Comparison of ENCODE assay signal across 8 cellular contexts in the genomic region with DNA sequence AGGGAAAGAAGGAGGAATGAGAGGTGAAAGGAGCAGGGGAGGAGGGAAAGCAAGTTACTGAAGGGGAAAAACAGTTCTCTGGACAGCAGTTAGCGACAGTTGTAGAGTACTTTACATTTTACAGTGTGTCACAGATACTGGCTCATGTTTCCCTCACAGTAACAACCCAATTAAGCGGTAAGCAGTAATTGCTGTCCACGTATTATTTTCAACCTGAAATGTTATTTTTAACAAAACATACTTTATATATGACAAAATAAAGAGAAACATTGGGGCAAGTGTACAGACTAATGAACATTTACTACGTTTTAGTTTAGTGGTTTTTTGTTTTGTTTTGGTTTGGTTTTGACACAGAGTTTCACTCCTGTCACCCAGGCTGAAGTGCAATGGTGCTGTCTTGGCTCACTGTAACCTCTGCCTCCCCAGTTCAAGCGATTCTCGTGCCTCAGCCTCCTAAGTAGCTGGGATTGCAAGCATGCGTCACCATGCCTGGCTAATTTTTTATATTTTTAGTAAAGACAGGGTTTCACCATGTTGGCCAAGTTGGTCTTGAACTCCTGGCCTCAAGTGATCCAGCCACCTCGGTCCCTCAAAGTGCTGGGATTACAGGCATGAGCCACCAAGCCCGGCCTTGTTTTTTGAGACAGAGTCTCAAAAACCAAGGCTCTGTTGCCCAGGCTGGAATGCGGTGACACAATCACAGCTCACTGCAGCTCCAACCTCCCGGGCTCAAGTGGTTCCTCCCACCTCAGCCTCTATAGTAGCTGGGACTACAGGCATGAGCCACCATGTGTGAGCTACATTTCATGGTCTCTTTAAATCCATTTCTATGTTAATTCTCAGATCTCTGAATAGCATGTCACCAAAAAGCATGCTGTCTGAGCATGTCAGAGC. TPM values are rescaled to one million over a fixed set of nuclear protein-coding genes. Genes with fewer than 3 reads are reported as not detected.
A peak's percentile ranks its signal among the peaks of the same experiment; 100 is the strongest.
DNase-seq lines count a peak whose midpoint lies in the region; ATAC-seq and TF ChIP-seq lines count a peak whose summit lies in the region.

No MANE protein-coding gene starts in this region.

- peak overlapping the region; percentile 95 for H3K4me2 ChIP-seq in MM.1S (ENCODE audit: low read depth, low read length)

- peaks cover 17% of the 10 kb centered on the region; the same call in 1 of the 2 replicates for H3F3A ChIP-seq in MM.1S (ENCODE audit: insufficient read depth, low read length)

- H3K4me3 Mint-ChIP-seq in CD4-positive, alpha-beta T cell, result peak overlapping the region; percentile 71

- peaks cover 58% of the 10 kb centered on the region for H3K4me1 ChIP-seq in MM.1S (ENCODE audit: low read length)

- no peaks in the 10 kb centered on the region for H3K27me3 ChIP-seq in CD4-positive, alpha-beta T cell (ENCODE audit: control insufficient read depth, insufficient read depth, low read length)
- H3K27me3 ChIP-seq in MM.1S (replicated peaks; ENCODE audit: insufficient read depth, low read length), result no peaks in the 10 kb centered on the region

- H3K27ac ChIP-seq in CD4-positive, alpha-beta T cell (ENCODE audit: low read depth, low read length), result no peak overlapping the region
- peak overlapping the region; percentile 84 for H3K27ac ChIP-seq in MM.1S (ENCODE audit: low read length)

- H3K4me1 Mint-ChIP-seq in CD4-positive, alpha-beta T cell (ENCODE audit: low read depth), result peaks cover 7% of the 10 kb centered on the region

- peak overlapping the region; percentile 70 for H3K4me3 ChIP-seq in MM.1S (ENCODE audit: low read length)
- H3K4me3 ChIP-seq in choroid plexus epithelial cell (ENCODE audit: low read depth, low read length), result peak overlapping the region; percentile 39
- peak overlapping the region; percentile 34 for H3K4me3 ChIP-seq in skeletal muscle cell (ENCODE audit: low read depth, low read length)

- H3K36me3 ChIP-seq in MM.1S (replicated peaks; ENCODE audit: insufficient read depth, low read length), result no peaks in the 10 kb centered on the region

- POLR2A ChIA-PET in CD4-positive, alpha-beta T cell (lab: Charles Lee), result interaction anchor here (0.6 to 2.7 kb wide), 17 partner anchors 11 to 254 kb away, joined by 3 to 22 read pairs (median 5); a partner anchor contains a TSS

- H3K9me3 Mint-ChIP-seq in CD4-positive, alpha-beta T cell, result no peaks in the 10 kb centered on the region

- H3K27ac Mint-ChIP-seq in CD4-positive, alpha-beta T cell, result no peak overlapping the region

- H4K20me1 ChIP-seq in MM.1S (ENCODE audit: insufficient read depth, low read length), result no peaks in the 10 kb centered on the region

- no peak for DNase-seq in CD4-positive, alpha-beta T cell
- DNase-seq in MM.1S, result peak; percentile 43
- peak; percentile 44 for DNase-seq in choroid plexus epithelial cell (ENCODE audit: low read depth)
- no peak for DNase-seq in skeletal muscle cell (ENCODE audit: low read depth)
- no peak for DNase-seq in SHP77 (lab: John Stamatoyannopoulos, UW)
- DNase-seq in NCI-H510A treated with DMSO at 0.1 percent for 48 hours (lab: John Stamatoyannopoulos, UW), result no peak

- H3K9ac ChIP-seq in MM.1S (ENCODE audit: low read length), result peak overlapping the region; percentile 90

- no peaks in the 10 kb centered on the region for H3K36me3 Mint-ChIP-seq in CD4-positive, alpha-beta T cell (ENCODE audit: low read depth)

- intact Hi-C loops in CD4-positive, alpha-beta T cell (cut with DNase I, micrococcal nuclease), result loop anchor here in 1 of 2 experiments (1.0 to 5.0 kb wide), 3 partner anchors 150 to 735 kb away; no protein-coding TSS in a partner anchor

- CTCF ChIA-PET in CD4-positive, alpha-beta T cell (lab: Charles Lee), result interaction anchor here (0.5 to 2.1 kb wide), 41 partner anchors 9 to 259 kb away, joined by 3 to 41 read pairs (median 4); a partner anchor contains a TSS

- H3K9me2 ChIP-seq in MM.1S (replicated peaks; ENCODE audit: insufficient read depth, low read length), result no peaks in the 10 kb centered on the region

- H3K9me3 ChIP-seq in CD4-positive, alpha-beta T cell (ENCODE audit: control insufficient read depth, low read length), result no peaks in the 10 kb centered on the region
- no peaks in the 10 kb centered on the region for H3K9me3 ChIP-seq in MM.1S (replicated peaks; ENCODE audit: insufficient read depth, low read length)

- peak overlapping the region; percentile 82 for H2AFZ ChIP-seq in MM.1S (ENCODE audit: low read length)

- H3K79me2 ChIP-seq in MM.1S (ENCODE audit: low read length), result no peaks in the 10 kb centered on the region

- H3K27me3 Mint-ChIP-seq in CD4-positive, alpha-beta T cell, result no peaks in the 10 kb centered on the region

- peak; percentile 14 for ATAC-seq in CD4-positive, alpha-beta T cell (ENCODE audit: poor library complexity)
- ATAC-seq in GM21515 (IDR thresholded peaks at IDR 0.05; ENCODE audit: unreplicated experiment) (peak; percentile 42), HG02588 (IDR thresholded peaks at IDR 0.05; ENCODE audit: unreplicated experiment) (no peak)

- TF ChIP-seq CTCF in CD4-positive, alpha-beta T cell (IDR thresholded peaks at IDR 0.05), result no peak
- TF ChIP-seq CTCF in MM.1S (IDR thresholded peaks at IDR 0.05; ENCODE audit: low read length) (no peak), choroid plexus epithelial cell (conservative IDR thresholded peaks at IDR 0.05; ENCODE audit: low read depth, low read length) (no peak)

RNA-seq across cellular contexts. Expression of a gene that starts 22.6 kb away (rescaled TPM):
- 10 to 100 TPM; 40.6 to 45.5 TPM for total RNA-seq in CD4-positive, alpha-beta T cell

RNA-seq across cellular contexts. Expression of a gene that starts 40.6 kb away (rescaled TPM):
- total RNA-seq in CD4-positive, alpha-beta T cell, result 10 to 100 TPM in 1 of 2 experiments, 1 to 10 TPM in 1; 9.7 to 10.7 TPM

RNA-seq across cellular contexts. Expression of a gene that starts 59.7 kb away (rescaled TPM):
- total RNA-seq in CD4-positive, alpha-beta T cell, result 100 to 1,000 TPM; 109 TPM

Comparison
In these comparisons a context has a peak if more than half of its experiments do, and no peak if none do; other contexts are left out.
1. DNase-seq: peak in MM.1S (single experiment) and choroid plexus epithelial cell (single experiment); none in CD4-positive, alpha-beta T cell (0 of 10), skeletal muscle cell (single experiment), SHP77 (0 of 2) and NCI-H510A treated with DMSO at 0.1 percent for 48 hours (single experiment).
2. Peak in every context shown above with its lines, with median percentiles within 50 percentile points of each other: H3K4me3 ChIP-seq.